ENCODE assay signal across 10 cellular contexts in the genomic region with DNA sequence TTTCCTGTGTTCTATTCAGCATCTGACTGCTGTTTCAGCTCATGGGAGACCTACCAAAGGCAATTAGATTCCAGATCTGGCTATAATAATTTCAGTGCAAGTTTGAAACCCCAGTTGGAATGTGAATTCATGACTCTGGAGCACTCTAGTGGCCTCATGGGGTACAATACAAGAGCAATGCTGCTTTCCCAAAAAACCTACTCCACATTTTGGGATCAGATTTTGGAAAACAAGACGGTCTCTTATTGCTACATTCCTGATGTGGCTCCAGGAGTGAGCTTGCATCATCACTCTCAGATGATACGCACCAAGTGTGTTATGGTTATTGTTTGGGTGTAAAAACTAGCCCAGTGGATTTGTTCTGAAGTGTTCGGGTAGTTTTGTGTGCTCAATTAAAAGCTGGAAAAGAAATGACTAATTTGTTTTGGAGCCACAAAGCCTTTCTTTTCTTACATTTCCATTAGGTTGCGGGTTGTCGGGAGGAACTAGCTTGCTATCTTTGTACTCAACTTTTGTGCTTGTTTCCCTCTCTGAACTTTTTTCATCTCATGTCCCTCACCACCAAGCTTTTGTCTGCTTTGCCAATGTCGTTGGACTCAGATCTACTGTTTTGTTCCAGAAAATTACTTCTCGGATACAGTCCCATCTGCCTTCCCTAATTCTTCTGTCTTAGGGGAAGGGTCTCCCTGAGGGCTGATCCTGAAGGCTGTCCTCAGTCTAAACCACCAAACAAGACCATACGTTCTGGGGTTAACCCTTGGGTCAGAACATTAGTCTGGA.
DNase-seq lines count a peak whose midpoint lies in the region; ATAC-seq, FAIRE-seq and TF ChIP-seq lines count a peak whose summit lies in the region.
"Had no signal": no experiment of that assay in that cellular context is flagged by ENCODE, and none has a peak within 500 bp of the region (broad histone marks: within the 10 kb centered on the region; RNA-seq: fewer than 3 reads in every experiment).

No MANE protein-coding gene starts in this region.

- no peak overlapping the region for H3K9ac ChIP-seq in HCT116 (ENCODE audit: low read length)

- peak; percentile 37; the same call in 1 of the 2 replicates for TF ChIP-seq RAD21 in HCT116 (IDR thresholded peaks at IDR 0.05; ENCODE audit: low read depth)

- H3K9me3 ChIP-seq in A673 (ENCODE audit: low read depth, low read length, poor library complexity, severe bottlenecking) = no peaks in the 10 kb centered on the region
- no peaks in the 10 kb centered on the region for H3K9me3 ChIP-seq in HCT116 (ENCODE audit: control insufficient read depth in 1 of 2, insufficient read depth in 1 of 2, low read depth in 1 of 2, low read length in 2 of 2)

- H3K79me2 ChIP-seq in HCT116 (ENCODE audit: insufficient read depth, low read length) = no peaks in the 10 kb centered on the region

- no TSS peak for BruUV-seq in A673 (replicated peaks; lab: Mats Ljungman, UMichigan)
- BruUV-seq in HCT116 (replicated peaks; lab: Mats Ljungman, UMichigan) = no TSS peak

- peak; percentile 19 for DNase-seq in A673 (ENCODE audit: low spot score)
- no peak for DNase-seq in HCT116 (ENCODE audit: low read depth, low spot score)
- DNase-seq in cardiac fibroblast (ENCODE audit: low read depth in 2 of 2) = peak in 1 of 2 donors; percentile 34
- peak; percentile 48 for DNase-seq in medulla oblongata (ENCODE audit: extremely low spot score)
- DNase-seq in posterior vena cava (ENCODE audit: low spot score) = no peak
- DNase-seq in GM12891 (ENCODE audit: insufficient read length, low spot score) = no peak
- DNase-seq in iPS-NIHi11 (ENCODE audit: low spot score) = no peak
- DNase-seq: activated CD4-positive, CD25-positive, alpha-beta regulatory T cell treated with anti-CD3 and anti-CD28 coated beads, Interleukin-2, amount 50 U/mL, for 72 hours; activated naive CD4-positive, alpha-beta T cell treated with anti-CD3 and anti-CD28 coated beads, Interleukin-2, amount 10 ng/mL, durations not matched to agents 7 days and 5 days had no signal

- H4K20me1 ChIP-seq in HCT116 (ENCODE audit: insufficient read depth) = no peaks in the 10 kb centered on the region

- no peak overlapping the region for H3K4me3 ChIP-seq in A673 (ENCODE audit: low read depth, low read length, poor library complexity, severe bottlenecking)
- no peak overlapping the region for H3K4me3 ChIP-seq in HCT116 (replicated peaks in 1 of 2; ENCODE audit: low read depth in 1 of 2, low read length in 2 of 2)
- H3K4me3 ChIP-seq in cardiac fibroblast (replicated peaks in 1 of 2; ENCODE audit: low read depth in 2 of 2, low read length in 2 of 2) = no peak overlapping the region

- CTCF ChIA-PET in A673 (lab: Charles Lee) = no interaction called here
- CTCF ChIA-PET in HCT116 (lab: Charles Lee) = interaction anchor here (0.7 to 0.8 kb wide), 3 partner anchors 105 to 135 kb away, joined by 3 to 5 read pairs (median 4); no protein-coding TSS in a partner anchor

- no peaks in the 10 kb centered on the region for H3K36me3 ChIP-seq in A673 (ENCODE audit: insufficient read depth, low read length, poor library complexity, severe bottlenecking)
- H3K36me3 ChIP-seq in HCT116 (ENCODE audit: control insufficient read depth in 1 of 2, insufficient read depth in 2 of 2, low read length in 2 of 2) = peaks cover 0 to 2% of the 10 kb centered on the region in 2 experiments; a peak in 1 of 4 replicates

- no peaks in the 10 kb centered on the region for H3K9me2 ChIP-seq in HCT116 (ENCODE audit: insufficient read depth)

- TF ChIP-seq POLR2A in HCT116 (IDR thresholded peaks at IDR 0.05; ENCODE audit: borderline replicate concordance, extremely low read depth, insufficient read depth, insufficient read length) (no peak), GM12891 (IDR thresholded peaks at IDR 0.05; ENCODE audit: low read depth, low read length) (no peak)

- RAD21 ChIA-PET in HCT116 (lab: Charles Lee; ENCODE audit: low non-redundant PET in 1 of 2, low total read pairs in 2 of 2, uncharacterized antibody in 2 of 2, unreplicated experiment in 2 of 2) = no interaction called here

- H2AFZ ChIP-seq in HCT116 (ENCODE audit: low read depth, low read length, poor library complexity, severe bottlenecking) = no peak overlapping the region

- POLR2A ChIA-PET in A673 (lab: Charles Lee; ENCODE audit: low non-redundant PET) = no interaction called here
- POLR2A ChIA-PET in HCT116 (lab: Charles Lee) = no interaction called here

- intact Hi-C loops in A673 (cut with micrococcal nuclease; ENCODE audit: unreplicated experiment) (no loop called here), HCT116 (cut with micrococcal nuclease) (no loop called here), posterior vena cava (cut with DNase I) (no loop called here)

- no peak overlapping the region for H3K4me2 ChIP-seq in HCT116 (ENCODE audit: low read length)

- peak; percentile 40; the same call in 1 of the 2 replicates for TF ChIP-seq CTCF in A673 (conservative IDR thresholded peaks at IDR 0.05; ENCODE audit: low read depth, low read length)
- TF ChIP-seq CTCF in HCT116 (IDR thresholded peaks at IDR 0.05 in 2 of 3, conservative IDR thresholded peaks at IDR 0.05 in 1 of 3; ENCODE audit: borderline replicate concordance in 1 of 3, insufficient read depth in 1 of 3, low read depth in 2 of 3, low read length in 2 of 3) = peak in 2 of 3 experiments; percentile 35 to 43; a peak in 3 of 6 replicates
- TF ChIP-seq CTCF in cardiac fibroblast (IDR thresholded peaks at IDR 0.05; ENCODE audit: low read depth, low read length) = peak; percentile 20

- H3K27ac ChIP-seq in A673 (ENCODE audit: low read depth, low read length, poor library complexity, severe bottlenecking) (no peak overlapping the region), HCT116 (ENCODE audit: low read depth, low read length) (no peak overlapping the region)

- ATAC-seq in HCT116 = no peak; the same call in 1 of the 2 replicates
- no peak for ATAC-seq in HG02759 (IDR thresholded peaks at IDR 0.05; ENCODE audit: unreplicated experiment)

- H3K27me3 ChIP-seq in A673 (replicated peaks; ENCODE audit: insufficient read depth, low read depth, low read length, poor library complexity) (no peaks in the 10 kb centered on the region), HCT116 (ENCODE audit: insufficient read depth, low read length) (no peaks in the 10 kb centered on the region)

- FAIRE-seq in GM12891 (lab: Jason Lieb, UNC) = no peak

- H3K4me1 ChIP-seq in A673 (ENCODE audit: insufficient read depth, low read length, poor library complexity, severe bottlenecking) (no peaks in the 10 kb centered on the region), HCT116 (ENCODE audit: control insufficient read depth in 1 of 2, insufficient read depth in 2 of 2, low read length in 2 of 2) (no peaks in the 10 kb centered on the region)

TF ChIP-seq in HCT116, 20 proteins besides CTCF, POLR2A, EP300 and RAD21 (continues in another document):
- no peak for TF ChIP-seq EGR1 (IDR thresholded peaks at IDR 0.05; ENCODE audit: low read depth)
- TF ChIP-seq, protein P1, sequence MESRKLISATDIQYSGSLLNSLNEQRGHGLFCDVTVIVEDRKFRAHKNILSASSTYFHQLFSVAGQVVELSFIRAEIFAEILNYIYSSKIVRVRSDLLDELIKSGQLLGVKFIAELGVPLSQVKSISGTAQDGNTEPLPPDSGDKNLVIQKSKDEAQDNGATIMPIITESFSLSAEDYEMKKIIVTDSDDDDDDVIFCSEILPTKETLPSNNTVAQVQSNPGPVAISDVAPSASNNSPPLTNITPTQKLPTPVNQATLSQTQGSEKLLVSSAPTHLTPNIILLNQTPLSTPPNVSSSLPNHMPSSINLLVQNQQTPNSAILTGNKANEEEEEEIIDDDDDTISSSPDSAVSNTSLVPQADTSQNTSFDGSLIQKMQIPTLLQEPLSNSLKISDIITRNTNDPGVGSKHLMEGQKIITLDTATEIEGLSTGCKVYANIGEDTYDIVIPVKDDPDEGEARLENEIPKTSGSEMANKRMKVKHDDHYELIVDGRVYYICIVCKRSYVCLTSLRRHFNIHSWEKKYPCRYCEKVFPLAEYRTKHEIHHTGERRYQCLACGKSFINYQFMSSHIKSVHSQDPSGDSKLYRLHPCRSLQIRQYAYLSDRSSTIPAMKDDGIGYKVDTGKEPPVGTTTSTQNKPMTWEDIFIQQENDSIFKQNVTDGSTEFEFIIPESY (IDR thresholded peaks at IDR 0.05; ENCODE audit: extremely low read depth, insufficient replicate concordance, low read length) = no peak
- TF ChIP-seq FOSL1 (IDR thresholded peaks at IDR 0.05; ENCODE audit: low read depth) = no peak
- no peak for TF ChIP-seq CEBPB (IDR thresholded peaks at IDR 0.05; ENCODE audit: low read depth)
- TF ChIP-seq ZNF274 (IDR thresholded peaks at IDR 0.05; ENCODE audit: low read depth, low read length) = no peak
- TF ChIP-seq SRF (IDR thresholded peaks at IDR 0.05; ENCODE audit: low read depth) = no peak
- no peak for TF ChIP-seq SP1 (IDR thresholded peaks at IDR 0.05; ENCODE audit: low read depth)
- TF ChIP-seq ZFX (IDR thresholded peaks at IDR 0.05) = no peak

TF ChIP-seq in GM12891, 5 proteins besides CTCF, POLR2A, EP300 and RAD21:
- TF ChIP-seq POLR2AphosphoS5 (IDR thresholded peaks at IDR 0.05; ENCODE audit: low read depth, low read length) (no peak), POU2F2 (IDR thresholded peaks at IDR 0.05; ENCODE audit: low read depth, low read length) (no peak), SPI1 (IDR thresholded peaks at IDR 0.05; ENCODE audit: low read depth, low read length) (no peak), TAF1 (IDR thresholded peaks at IDR 0.05; ENCODE audit: low read depth, low read length) (no peak), PAX5 (IDR thresholded peaks at IDR 0.05; ENCODE audit: insufficient read depth, low read length, severe bottlenecking) (no peak)

Comparison
In these comparisons a context has a peak if more than half of its experiments do, and no peak if none do; other contexts are left out.
1. DNase-seq: peak in A673 (single experiment) and medulla oblongata (single experiment); none in HCT116 (single experiment), posterior vena cava (single experiment), GM12891 (single experiment) and iPS-NIHi11 (single experiment).
2. Peak in every context shown above with its lines, with median percentiles within 50 percentile points of each other: CTCF ChIP-seq.